34 cellular contexts compared by ENCODE assay signal in the genomic region with DNA sequence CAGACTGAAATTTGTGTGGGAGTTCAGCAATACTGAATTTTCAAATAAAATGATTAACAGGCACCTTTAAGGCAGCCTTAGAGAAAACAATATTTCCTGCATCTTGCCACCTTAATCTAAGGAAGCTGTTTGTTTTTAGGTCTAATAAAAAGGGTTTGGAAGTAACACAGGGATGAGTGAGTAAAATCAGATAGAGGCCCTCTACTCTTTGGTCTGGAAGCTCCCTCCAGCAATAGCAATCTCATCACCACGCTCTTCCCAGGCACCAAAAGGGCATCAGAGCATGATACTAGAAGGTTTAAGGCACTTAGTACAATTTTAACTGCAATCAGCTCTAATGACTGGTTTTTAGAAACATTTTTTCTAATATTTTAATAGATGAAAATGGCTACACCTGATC.
"Had no signal": no experiment of that assay in that cellular context is flagged by ENCODE, and none has a peak within 500 bp of the region (broad histone marks: within the 10 kb centered on the region; RNA-seq: fewer than 3 reads in every experiment).

No MANE protein-coding gene starts in this region.

- H3K9me3 Mint-ChIP-seq: activated CD4-positive, alpha-beta memory T cell treated with anti-CD3 and anti-CD28 coated beads for 36 hours; activated CD4-positive, alpha-beta T cell treated with anti-CD3 and anti-CD28 coated beads, Interleukin-2, amount 10 ng/mL, durations not matched to agents 24 days and 14 days; activated naive CD4-positive, alpha-beta T cell treated with anti-CD3 and anti-CD28 coated beads, Interleukin-2, amount 50 U/mL, for 24 hours; activated naive CD8-positive, alpha-beta T cell treated with anti-CD3 and anti-CD28 coated beads for 36 hours; activated naive CD8-positive, alpha-beta T cell treated with anti-CD3 and anti-CD28 coated beads, Interleukin-2, amount 50 U/mL, for 24 hours; activated T-helper 1 cell treated with anti-CD3 and anti-CD28 coated beads, Interleukin-12 subunit alpha, Interleukin-12 subunit beta, Interleukin-2, Interleukin-4 antibody, amounts not matched to agents 30 ng/mL and 10 ng/mL and 1 ng/mL, durations not matched to agents 14 hours and 24 hours and 36 hours; activated T-helper 2 cell treated with anti-CD3 and anti-CD28 coated beads, Interferon-gamma antibody, Interleukin-2, Interleukin-4, amounts not matched to agents 10 μg/mL and 5 μg/mL and 100 μg/mL, durations not matched to agents 14 hours and 24 hours and 36 hours; effector memory CD8-positive, alpha-beta T cell; T-helper 2 cell treated with Interferon-gamma antibody and Interleukin-4, amounts not matched to agents 5 μg/mL and 100 μg/mL, for 36 hours had no signal

- H3K4me1 ChIP-seq: adrenal gland, body of pancreas, esophagus muscularis mucosa, foreskin keratinocyte, gastrocnemius medialis had no signal

- H3K36me3 ChIP-seq: adrenal gland, esophagus muscularis mucosa, gastrocnemius medialis had no signal

- H3K27ac Mint-ChIP-seq: activated CD4-positive, alpha-beta memory T cell treated with anti-CD3 and anti-CD28 coated beads for 36 hours; activated CD4-positive, alpha-beta T cell treated with anti-CD3 and anti-CD28 coated beads for 36 hours; activated CD4-positive, alpha-beta T cell treated with anti-CD3 and anti-CD28 coated beads, Interleukin-2, amount 10 ng/mL, durations not matched to agents 24 days and 14 days; activated CD8-positive, alpha-beta memory T cell treated with anti-CD3 and anti-CD28 coated beads, Interleukin-2, amount 10 ng/mL, durations not matched to agents 7 days and 5 days; activated CD8-positive, alpha-beta T cell treated with anti-CD3 and anti-CD28 coated beads, Interleukin-2, amount 10 ng/mL, durations not matched to agents 7 days and 5 days; activated naive CD4-positive, alpha-beta T cell treated with anti-CD3 and anti-CD28 coated beads for 36 hours; activated naive CD4-positive, alpha-beta T cell treated with anti-CD3 and anti-CD28 coated beads, Interleukin-2, amount 50 U/mL, for 24 hours; activated naive CD8-positive, alpha-beta T cell treated with anti-CD3 and anti-CD28 coated beads for 36 hours; activated naive CD8-positive, alpha-beta T cell treated with anti-CD3 and anti-CD28 coated beads, Interleukin-2, amount 50 U/mL, for 24 hours; activated T-helper 1 cell treated with anti-CD3 and anti-CD28 coated beads, Interleukin-12 subunit alpha, Interleukin-12 subunit beta, Interleukin-2, Interleukin-4 antibody, amounts not matched to agents 30 ng/mL and 10 ng/mL and 1 ng/mL, durations not matched to agents 14 hours and 24 hours and 36 hours; activated T-helper 2 cell treated with anti-CD3 and anti-CD28 coated beads, Interferon-gamma antibody, Interleukin-2, Interleukin-4, amounts not matched to agents 10 μg/mL and 5 μg/mL and 100 μg/mL, durations not matched to agents 14 hours and 24 hours and 36 hours; effector memory CD8-positive, alpha-beta T cell; T-helper 17 cell; T-helper 2 cell treated with Interferon-gamma antibody and Interleukin-4, amounts not matched to agents 5 μg/mL and 100 μg/mL, for 36 hours had no signal

- H3K36me3 Mint-ChIP-seq: activated CD4-positive, alpha-beta memory T cell treated with anti-CD3 and anti-CD28 coated beads for 36 hours; activated CD8-positive, alpha-beta memory T cell treated with anti-CD3 and anti-CD28 coated beads, Interleukin-2, amount 10 ng/mL, durations not matched to agents 7 days and 5 days; activated naive CD4-positive, alpha-beta T cell treated with anti-CD3 and anti-CD28 coated beads, Interleukin-2, amount 50 U/mL, for 24 hours; activated naive CD8-positive, alpha-beta T cell treated with anti-CD3 and anti-CD28 coated beads for 36 hours had no signal

- H3K27me3 Mint-ChIP-seq: activated CD4-positive, alpha-beta T cell treated with anti-CD3 and anti-CD28 coated beads, Interleukin-2, amount 10 ng/mL, durations not matched to agents 24 days and 14 days; activated CD8-positive, alpha-beta memory T cell treated with anti-CD3 and anti-CD28 coated beads, Interleukin-2, amount 10 ng/mL, durations not matched to agents 7 days and 5 days; activated naive CD8-positive, alpha-beta T cell treated with anti-CD3 and anti-CD28 coated beads, Interleukin-2, amount 50 U/mL, for 24 hours had no signal

- H3K27me3 ChIP-seq: adrenal gland, body of pancreas, esophagus muscularis mucosa, foreskin keratinocyte, gastrocnemius medialis had no signal

- H3K27ac ChIP-seq: adrenal gland, body of pancreas, esophagus muscularis mucosa, foreskin keratinocyte, gastrocnemius medialis had no signal

- ATAC-seq: activated CD4-positive, alpha-beta T cell treated with anti-CD3 and anti-CD28 coated beads for 36 hours; activated CD8-positive, alpha-beta memory T cell treated with anti-CD3 and anti-CD28 coated beads, Interleukin-2, amount 10 ng/mL, durations not matched to agents 7 days and 5 days; activated CD8-positive, alpha-beta T cell treated with anti-CD3 and anti-CD28 coated beads, Interleukin-2, amount 10 ng/mL, durations not matched to agents 7 days and 5 days; activated naive CD8-positive, alpha-beta T cell treated with anti-CD3 and anti-CD28 coated beads, Interleukin-2, amount 50 U/mL, for 24 hours; body of pancreas; effector memory CD8-positive, alpha-beta T cell; foreskin keratinocyte; gastrocnemius medialis; T-helper 17 cell had no signal

- DNase-seq: activated CD4-positive, alpha-beta memory T cell treated with anti-CD3 and anti-CD28 coated beads for 36 hours; activated CD4-positive, alpha-beta T cell treated with anti-CD3 and anti-CD28 coated beads for 36 hours; activated CD4-positive, alpha-beta T cell treated with anti-CD3 and anti-CD28 coated beads, Interleukin-2, amount 10 ng/mL, durations not matched to agents 24 days and 14 days; activated CD4-positive, CD25-positive, alpha-beta regulatory T cell; activated CD4-positive, CD25-positive, alpha-beta regulatory T cell treated with anti-CD3 and anti-CD28 coated beads, Interleukin-2, amount 50 U/mL, for 72 hours; activated CD8-positive, alpha-beta memory T cell treated with anti-CD3 and anti-CD28 coated beads, Interleukin-2, amount 10 ng/mL, durations not matched to agents 7 days and 5 days; activated CD8-positive, alpha-beta memory T cell treated with anti-CD3 and anti-CD28 coated beads, Interleukin-2, amount 50 U/mL, for 4 hours; activated CD8-positive, alpha-beta T cell treated with anti-CD3 and anti-CD28 coated beads, Interleukin-2, amount 10 ng/mL, durations not matched to agents 7 days and 5 days; activated effector memory CD4-positive, alpha-beta T cell treated with anti-CD3 and anti-CD28 coated beads, Interleukin-2, amount 50 U/mL, for 16 hours; activated naive CD4-positive, alpha-beta T cell treated with anti-CD3 and anti-CD28 coated beads for 36 hours; activated naive CD8-positive, alpha-beta T cell treated with anti-CD3 and anti-CD28 coated beads for 36 hours; activated naive CD8-positive, alpha-beta T cell treated with anti-CD3 and anti-CD28 coated beads, Interleukin-2, amount 50 U/mL, for 24 hours; activated T-cell treated with anti-CD3 and anti-CD28 coated beads, Interleukin-2, amount 50 U/mL, for 1 hour; activated T-cell treated with anti-CD3 and anti-CD28 coated beads, Interleukin-2, amount 50 U/mL, for 48 hours; adrenal gland; amygdala; aorta; body of pancreas; cortex of kidney; dermis blood vessel endothelial cell; effector CD4-positive, alpha-beta T cell; effector memory CD8-positive, alpha-beta T cell; erythroblast; foreskin keratinocyte; gastrocnemius medialis; glutamatergic neuron; T-helper 1 cell; T-helper 17 cell; T1000 had no signal

- H3K4me3 Mint-ChIP-seq: activated CD4-positive, alpha-beta memory T cell treated with anti-CD3 and anti-CD28 coated beads for 36 hours; activated CD4-positive, alpha-beta T cell treated with anti-CD3 and anti-CD28 coated beads for 36 hours; activated CD4-positive, alpha-beta T cell treated with anti-CD3 and anti-CD28 coated beads, Interleukin-2, amount 10 ng/mL, durations not matched to agents 24 days and 14 days; activated CD8-positive, alpha-beta memory T cell treated with anti-CD3 and anti-CD28 coated beads, Interleukin-2, amount 10 ng/mL, durations not matched to agents 7 days and 5 days; activated CD8-positive, alpha-beta T cell treated with anti-CD3 and anti-CD28 coated beads, Interleukin-2, amount 10 ng/mL, durations not matched to agents 7 days and 5 days; activated naive CD4-positive, alpha-beta T cell treated with anti-CD3 and anti-CD28 coated beads for 36 hours; activated naive CD4-positive, alpha-beta T cell treated with anti-CD3 and anti-CD28 coated beads, Interleukin-2, amount 50 U/mL, for 24 hours; activated naive CD8-positive, alpha-beta T cell treated with anti-CD3 and anti-CD28 coated beads for 36 hours; activated naive CD8-positive, alpha-beta T cell treated with anti-CD3 and anti-CD28 coated beads, Interleukin-2, amount 50 U/mL, for 24 hours; activated T-helper 1 cell treated with anti-CD3 and anti-CD28 coated beads, Interleukin-12 subunit alpha, Interleukin-12 subunit beta, Interleukin-2, Interleukin-4 antibody, amounts not matched to agents 30 ng/mL and 10 ng/mL and 1 ng/mL, durations not matched to agents 14 hours and 24 hours and 36 hours; effector memory CD8-positive, alpha-beta T cell; T-helper 17 cell; T-helper 2 cell treated with Interferon-gamma antibody and Interleukin-4, amounts not matched to agents 5 μg/mL and 100 μg/mL, for 36 hours had no signal

- H3K4me1 Mint-ChIP-seq: activated CD4-positive, alpha-beta T cell treated with anti-CD3 and anti-CD28 coated beads for 36 hours; activated CD4-positive, alpha-beta T cell treated with anti-CD3 and anti-CD28 coated beads, Interleukin-2, amount 10 ng/mL, durations not matched to agents 24 days and 14 days; activated CD8-positive, alpha-beta memory T cell treated with anti-CD3 and anti-CD28 coated beads, Interleukin-2, amount 10 ng/mL, durations not matched to agents 7 days and 5 days; activated naive CD4-positive, alpha-beta T cell treated with anti-CD3 and anti-CD28 coated beads, Interleukin-2, amount 50 U/mL, for 24 hours; activated naive CD8-positive, alpha-beta T cell treated with anti-CD3 and anti-CD28 coated beads for 36 hours; activated naive CD8-positive, alpha-beta T cell treated with anti-CD3 and anti-CD28 coated beads, Interleukin-2, amount 50 U/mL, for 24 hours; T-helper 17 cell had no signal

- H3K4me3 ChIP-seq: adrenal gland, body of pancreas, esophagus muscularis mucosa, gastrocnemius medialis had no signal

- H3K9me3 ChIP-seq: adrenal gland, esophagus muscularis mucosa, gastrocnemius medialis had no signal
